19 cellular contexts compared by ENCODE assay signal in the genomic region with DNA sequence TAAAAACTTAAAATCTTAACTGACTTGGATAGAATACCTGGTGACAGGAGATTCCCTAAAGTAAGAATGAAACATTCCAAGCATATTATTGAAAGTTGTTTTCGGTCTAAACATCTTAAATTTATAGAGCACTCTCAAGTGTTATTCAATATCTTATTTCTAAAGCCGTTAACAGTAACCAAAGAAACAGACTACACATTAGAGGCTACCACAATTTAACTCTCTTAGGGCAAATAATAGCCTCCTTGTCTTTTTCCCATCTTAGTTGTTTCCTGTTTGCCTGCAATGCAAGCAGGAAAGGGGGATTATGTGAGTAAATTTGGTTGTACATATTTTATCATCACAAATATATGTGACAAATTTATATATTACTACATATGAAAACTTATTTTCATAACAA. TPM values are rescaled to one million over a fixed set of nuclear protein-coding genes. Genes with fewer than 3 reads are reported as not detected.
A peak's percentile ranks its signal among the peaks of the same experiment; 100 is the strongest.
DNase-seq lines count a peak whose midpoint lies in the region; ATAC-seq, FAIRE-seq and TF ChIP-seq lines count a peak whose summit lies in the region.
"Had no signal": no experiment of that assay in that cellular context is flagged by ENCODE, and none has a peak within 500 bp of the region (broad histone marks: within the 10 kb centered on the region; RNA-seq: fewer than 3 reads in every experiment).

No MANE protein-coding gene starts in this region.

- TF ChIP-seq CTCF in endothelial cell of umbilical vein (IDR thresholded peaks at IDR 0.05; ENCODE audit: extremely low read depth in 1 of 2, insufficient read depth in 1 of 2, low read depth in 1 of 2, low read length in 2 of 2) (no peak), GM13977 (IDR thresholded peaks at IDR 0.05; ENCODE audit: extremely low read depth, insufficient read depth, missing control alignments) (no peak)

- peak; percentile 18 for FAIRE-seq in endothelial cell of umbilical vein (lab: Jason Lieb, UNC)
- FAIRE-seq: A549, GM12878, GM19239 had no signal

- H3K4me3 ChIP-seq in endothelial cell of umbilical vein (replicated peaks in 1 of 3; ENCODE audit: insufficient read depth in 1 of 3, low read depth in 1 of 3, low read length in 3 of 3), result no peak overlapping the region
- H3K4me3 ChIP-seq: A549, BLaER1, GM12878, GM23248, HAP-1 had no signal

- H4K20me1 ChIP-seq in endothelial cell of umbilical vein (replicated peaks; ENCODE audit: control insufficient read depth, extremely low read depth, insufficient read depth, low read length), result no peaks in the 10 kb centered on the region
- H4K20me1 ChIP-seq: BLaER1 had no signal

- dilution Hi-C loops in endothelial cell of umbilical vein (cut with MboI; ENCODE audit: extremely low pct_ligation_motif_present, low sequenced_read_pairs), result no loop called here

- H3K27me3 ChIP-seq in endothelial cell of umbilical vein (ENCODE audit: control insufficient read depth in 2 of 2, insufficient read depth in 2 of 2, low read length in 2 of 2), result no peaks in the 10 kb centered on the region
- H3K27me3 ChIP-seq: BLaER1 had no signal

- BruUV-seq in endothelial cell of umbilical vein (replicated peaks; lab: Mats Ljungman, UMichigan), result no TSS peak

- no peaks in the 10 kb centered on the region for H3K4me1 ChIP-seq in endothelial cell of umbilical vein (ENCODE audit: control insufficient read depth, extremely low read depth, insufficient read depth, low read length)
- H3K4me1 ChIP-seq: BLaER1 had no signal

- intact Hi-C loops in endothelial cell of umbilical vein (cut with micrococcal nuclease), result no loop called here

- H3K9ac ChIP-seq in endothelial cell of umbilical vein (replicated peaks; ENCODE audit: extremely low read depth, insufficient read depth, low read length), result no peak overlapping the region
- H3K9ac ChIP-seq: BLaER1, GM23248 had no signal

- DNase-seq in COLO829 (ENCODE audit: low spot score) (peak; percentile 86), endothelial cell of umbilical vein (ENCODE audit: low read depth, low spot score) (no peak), substantia nigra (lab: John Stamatoyannopoulos, UW) (no peak), EL (no peak), GM13977 (ENCODE audit: low spot score) (no peak)
- DNase-seq: Calu3; CD4-positive, alpha-beta memory T cell; DMS79 treated with DMSO at 0.1 percent for 48 hours; GM23248 had no signal

- H3K9me3 ChIP-seq in endothelial cell of umbilical vein (replicated peaks; ENCODE audit: control insufficient read depth, insufficient read depth, low read length), result no peaks in the 10 kb centered on the region
- H3K9me3 ChIP-seq: A549, BLaER1, HAP-1 had no signal

- TF ChIP-seq POLR2A in endothelial cell of umbilical vein (IDR thresholded peaks at IDR 0.05; ENCODE audit: low read depth, low read length), result no peak

- no peaks in the 10 kb centered on the region for H3K79me2 ChIP-seq in endothelial cell of umbilical vein (ENCODE audit: control insufficient read depth, insufficient read depth, low read length)

- ATAC-seq in GM21526 (IDR thresholded peaks at IDR 0.05; ENCODE audit: low FRiP score, unreplicated experiment) (no peak), HG03439 (IDR thresholded peaks at IDR 0.05; ENCODE audit: unreplicated experiment) (no peak)
- ATAC-seq: A549, GM12878 had no signal

- H3K9me1 ChIP-seq in endothelial cell of umbilical vein (replicated peaks; ENCODE audit: control insufficient read depth, extremely low read depth, insufficient read depth, low read length), result no peaks in the 10 kb centered on the region

- no peak overlapping the region for H2AFZ ChIP-seq in endothelial cell of umbilical vein (ENCODE audit: low read depth, low read length)
- H2AFZ ChIP-seq: GM23248 had no signal

- CTCF ChIA-PET in endothelial cell of umbilical vein (lab: Charles Lee), result no interaction called here

- POLR2A ChIA-PET in endothelial cell of umbilical vein (lab: Charles Lee), result no interaction called here

- H3K4me2 ChIP-seq in endothelial cell of umbilical vein (ENCODE audit: insufficient read depth, low read length), result no peak overlapping the region
- H3K4me2 ChIP-seq: A549, BLaER1 had no signal

- H3K27ac ChIP-seq in angular gyrus (ENCODE audit: low read depth, low read length) (peak overlapping the region; percentile 94), endothelial cell of umbilical vein (ENCODE audit: insufficient read depth, low read depth, low read length) (no peak overlapping the region), substantia nigra (ENCODE audit: low read depth, low read length, poor library complexity, severe bottlenecking) (peak overlapping the region; percentile 83)
- H3K27ac ChIP-seq: A549, BLaER1, GM23248, HL-60 had no signal

- H3K36me3 ChIP-seq in endothelial cell of umbilical vein (ENCODE audit: control insufficient read depth in 2 of 2, extremely low read depth in 1 of 2, insufficient read depth in 2 of 2, low read length in 2 of 2), result peaks cover 0 to 3% of the 10 kb centered on the region in 2 experiments

- in situ Hi-C loops in GM13977 (cut with MboI; ENCODE audit: low pct_unique_long_range_greater_than_20kb, low sequenced_read_pairs, unreplicated experiment), result no loop called here

TF ChIP-seq in endothelial cell of umbilical vein, 7 proteins besides CTCF, POLR2A, EP300 and RAD21:
- TF ChIP-seq JUN (IDR thresholded peaks at IDR 0.05; ENCODE audit: borderline replicate concordance, insufficient read depth, insufficient read length, low read depth), result no peak

RNA-seq across cellular contexts. Expression of a gene that starts 31.4 kb away (rescaled TPM):
- total RNA-seq in endothelial cell of umbilical vein, result 6.6 and 6.7 TPM in 2 replicates
- polyA plus RNA-seq in endothelial cell of umbilical vein, result 1.5 and 2.6 TPM in 2 replicates
- 1.8 and 1.9 TPM in 2 replicates for polyA plus RNA-seq in endothelial cell of umbilical vein (2011; cell fraction: cytosol; rRNA removed)
- 6.3 and 10.5 TPM in 2 replicates for polyA plus RNA-seq in endothelial cell of umbilical vein (2011; cell fraction: nucleus; rRNA removed)
- 4.3 and 6.8 TPM in 2 replicates for polyA plus RNA-seq in endothelial cell of umbilical vein (2012)
- polyA minus RNA-seq in endothelial cell of umbilical vein, result 5.8 and 7.3 TPM in 2 replicates
- polyA minus RNA-seq in endothelial cell of umbilical vein (2011; cell fraction: cytosol; rRNA and poly(A)+ RNA removed), result 3.5 TPM
- 9.7 and 15.1 TPM in 2 replicates for polyA minus RNA-seq in endothelial cell of umbilical vein (2011; cell fraction: nucleus; rRNA and poly(A)+ RNA removed)

RNA-seq across cellular contexts. Expression of a gene that starts 42.5 kb away (rescaled TPM):
- 29.8 and 39.2 TPM in 2 replicates for total RNA-seq in endothelial cell of umbilical vein
- polyA plus RNA-seq in endothelial cell of umbilical vein, result 14.1 and 16.6 TPM in 2 replicates
- polyA plus RNA-seq in endothelial cell of umbilical vein (2011; cell fraction: cytosol; rRNA removed), result 23.3 and 24.2 TPM in 2 replicates
- 13.3 and 17.1 TPM in 2 replicates for polyA plus RNA-seq in endothelial cell of umbilical vein (2011; cell fraction: nucleus; rRNA removed)
- polyA plus RNA-seq in endothelial cell of umbilical vein (2012), result 33.1 and 41.9 TPM in 2 replicates
- 10.9 and 18.5 TPM in 2 replicates for polyA minus RNA-seq in endothelial cell of umbilical vein
- polyA minus RNA-seq in endothelial cell of umbilical vein (2011; cell fraction: cytosol; rRNA and poly(A)+ RNA removed), result 42.4 TPM
- polyA minus RNA-seq in endothelial cell of umbilical vein (2011; cell fraction: nucleus; rRNA and poly(A)+ RNA removed), result 10.7 and 15.9 TPM in 2 replicates

RNA-seq across cellular contexts. Expression of a gene that starts 42.9 kb away (rescaled TPM):
- 4.6 and 5.2 TPM in 2 replicates for total RNA-seq in endothelial cell of umbilical vein
- polyA plus RNA-seq in endothelial cell of umbilical vein, result 3.9 and 4.0 TPM in 2 replicates
- polyA plus RNA-seq in endothelial cell of umbilical vein (2011; cell fraction: cytosol; rRNA removed), result 3.8 and 4.2 TPM in 2 replicates
- polyA plus RNA-seq in endothelial cell of umbilical vein (2011; cell fraction: nucleus; rRNA removed), result 7.8 and 8.3 TPM in 2 replicates
- 7.1 and 17.6 TPM in 2 replicates for polyA plus RNA-seq in endothelial cell of umbilical vein (2012)
- 13.0 and 20.7 TPM in 2 replicates for polyA minus RNA-seq in endothelial cell of umbilical vein
- not detected for polyA minus RNA-seq in endothelial cell of umbilical vein (2011; cell fraction: cytosol; rRNA and poly(A)+ RNA removed)
- 35.0 and 49.6 TPM in 2 replicates for polyA minus RNA-seq in endothelial cell of umbilical vein (2011; cell fraction: nucleus; rRNA and poly(A)+ RNA removed)
- polyA plus RNA-seq: CD14-positive monocyte had no signal
